21 cellular contexts compared by ENCODE assay signal in genomic region chr2:113195923-113196501, GRCh38. TPM values are rescaled to one million over a fixed set of nuclear protein-coding genes. Genes with fewer than 3 reads are reported as not detected.
DNase-seq lines count a peak whose midpoint lies in the region; ATAC-seq, FAIRE-seq and TF ChIP-seq lines count a peak whose summit lies in the region.
"Had no signal": no experiment of that assay in that cellular context is flagged by ENCODE, and none has a peak within 500 bp of the region (broad histone marks: within the 10 kb centered on the region; RNA-seq: fewer than 3 reads in every experiment).

No MANE protein-coding gene starts in this region.

- H3K4me1 ChIP-seq in BE2C: no peaks in the 10 kb centered on the region

- CTCF ChIA-PET in activated naive CD4-positive, alpha-beta T cell treated with anti-CD3 and anti-CD28 coated beads for 36 hours (lab: Charles Lee): interaction anchor here (1.4 to 5.4 kb wide), 4 partner anchors 10 to 59 kb away, joined by 4 to 157 read pairs (median 6); no protein-coding TSS in a partner anchor

- H3K9me3 ChIP-seq in BE2C: no peaks in the 10 kb centered on the region
- H3K9me3 ChIP-seq: heart right ventricle, SJCRH30, thyroid gland had no signal

- no peaks in the 10 kb centered on the region for H3K9me3 Mint-ChIP-seq in activated naive CD4-positive, alpha-beta T cell treated with anti-CD3 and anti-CD28 coated beads for 36 hours
- H3K9me3 Mint-ChIP-seq in activated naive CD4-positive, alpha-beta T cell treated with anti-CD3 and anti-CD28 coated beads, Interleukin-2, amount 50 U/mL, for 72 hours: no peaks in the 10 kb centered on the region
- no peaks in the 10 kb centered on the region for H3K9me3 Mint-ChIP-seq in memory B cell
- H3K9me3 Mint-ChIP-seq: nephron progenitor cell had no signal

- H3K4me1 Mint-ChIP-seq in activated naive CD4-positive, alpha-beta T cell treated with anti-CD3 and anti-CD28 coated beads for 36 hours (ENCODE audit: low read depth): peaks cover 26% of the 10 kb centered on the region
- peaks cover 6% of the 10 kb centered on the region for H3K4me1 Mint-ChIP-seq in memory B cell

- no peak for ATAC-seq in activated naive CD4-positive, alpha-beta T cell treated with anti-CD3 and anti-CD28 coated beads, Interleukin-2, amount 50 U/mL, for 72 hours
- ATAC-seq in memory B cell (ENCODE audit: low read depth): no peak
- ATAC-seq in GM18867 (IDR thresholded peaks at IDR 0.05; ENCODE audit: unreplicated experiment): no peak
- ATAC-seq: heart right ventricle, PC-3 had no signal

- TF ChIP-seq CTCF in BE2C (IDR thresholded peaks at IDR 0.05; ENCODE audit: low read depth, low read length): no peak

- H3K4me3 ChIP-seq in BE2C (ENCODE audit: low read depth, low read length): no peak overlapping the region
- H3K4me3 ChIP-seq: heart right ventricle, SJCRH30, thyroid gland had no signal

- H3K4me3 Mint-ChIP-seq in activated naive CD4-positive, alpha-beta T cell treated with anti-CD3 and anti-CD28 coated beads for 36 hours: no peak overlapping the region
- H3K4me3 Mint-ChIP-seq in memory B cell: no peak overlapping the region
- H3K4me3 Mint-ChIP-seq: nephron progenitor cell had no signal

- FAIRE-seq in urothelium cell line (lab: Jason Lieb, UNC): peak; percentile 59
- FAIRE-seq: GM18507, H54, islet of Langerhans had no signal

- no peaks in the 10 kb centered on the region for H3K27me3 ChIP-seq in BE2C
- H3K27me3 ChIP-seq: heart right ventricle, SJCRH30, thyroid gland had no signal

- H3K27ac Mint-ChIP-seq in activated naive CD4-positive, alpha-beta T cell treated with anti-CD3 and anti-CD28 coated beads for 36 hours: peak overlapping the region; percentile 77
- H3K27ac Mint-ChIP-seq in activated naive CD4-positive, alpha-beta T cell treated with anti-CD3 and anti-CD28 coated beads, Interleukin-2, amount 50 U/mL, for 72 hours: peak overlapping the region; percentile 5 to 46
- peak overlapping the region; percentile 63 for H3K27ac Mint-ChIP-seq in memory B cell
- H3K27ac Mint-ChIP-seq: nephron progenitor cell had no signal

- H3K36me3 ChIP-seq in BE2C: no peaks in the 10 kb centered on the region
- H3K36me3 ChIP-seq: SJCRH30, thyroid gland had no signal

- H3K36me3 Mint-ChIP-seq in activated naive CD4-positive, alpha-beta T cell treated with anti-CD3 and anti-CD28 coated beads for 36 hours (ENCODE audit: low read depth): peaks cover 53% of the 10 kb centered on the region
- H3K36me3 Mint-ChIP-seq in activated naive CD4-positive, alpha-beta T cell treated with anti-CD3 and anti-CD28 coated beads, Interleukin-2, amount 50 U/mL, for 72 hours: peaks cover 0 to 40% of the 10 kb centered on the region in 2 donors
- H3K36me3 Mint-ChIP-seq in memory B cell: peaks cover 22% of the 10 kb centered on the region

- no peaks in the 10 kb centered on the region for H3K27me3 Mint-ChIP-seq in activated naive CD4-positive, alpha-beta T cell treated with anti-CD3 and anti-CD28 coated beads for 36 hours (ENCODE audit: low read depth)
- H3K27me3 Mint-ChIP-seq in memory B cell: no peaks in the 10 kb centered on the region

- intact Hi-C loops in activated naive CD4-positive, alpha-beta T cell treated with anti-CD3 and anti-CD28 coated beads for 36 hours (cut with micrococcal nuclease): no loop called here

- no peak for DNase-seq in activated naive CD4-positive, alpha-beta T cell treated with anti-CD3 and anti-CD28 coated beads for 36 hours
- no peak for DNase-seq in activated naive CD4-positive, alpha-beta T cell treated with anti-CD3 and anti-CD28 coated beads, Interleukin-2, amount 50 U/mL, for 16 hours
- DNase-seq in activated naive CD4-positive, alpha-beta T cell treated with anti-CD3 and anti-CD28 coated beads, Interleukin-2, amount 50 U/mL, for 72 hours (ENCODE audit: low spot score in 2 of 2): no peak
- DNase-seq in memory B cell (ENCODE audit: low spot score in 2 of 2): no peak
- DNase-seq in urothelium cell line (ENCODE audit: low spot score): no peak
- DNase-seq in BE2C: no peak
- DNase-seq in hepatic stellate cell (ENCODE audit: low spot score): no peak
- DNase-seq: activated CD4-positive, CD25-positive, alpha-beta regulatory T cell treated with anti-CD3 and anti-CD28 coated beads, Interleukin-2, amount 50 U/mL, for 72 hours; heart right ventricle; mammary epithelial cell; NCI-H1436 treated with DMSO at 0.1 percent for 48 hours; NCI-H774; nephron progenitor cell; PC-3; SJCRH30; T1000; thyroid gland had no signal

RNA-seq across cellular contexts. Expression of gene PSD4, which starts 22.2 kb away (rescaled TPM):
- total RNA-seq in activated naive CD4-positive, alpha-beta T cell treated with anti-CD3 and anti-CD28 coated beads for 36 hours: 10 to 100 TPM; 85.9 to 87.4 TPM
- 100 to 1,000 TPM; 137 to 305 TPM for total RNA-seq in activated naive CD4-positive, alpha-beta T cell treated with anti-CD3 and anti-CD28 coated beads, Interleukin-2, amount 50 U/mL, for 72 hours
- 0.26 TPM for polyA plus RNA-seq in BE2C (2012; ENCODE audit: insufficient read depth, insufficient read length, low read depth)

Comparison
In these comparisons a context has a peak if more than half of its experiments do, and no peak if none do; other contexts are left out.
1. H3K27ac Mint-ChIP-seq: peak in every context shown above with its lines; median percentile 77 in activated naive CD4-positive, alpha-beta T cell treated with anti-CD3 and anti-CD28 coated beads for 36 hours; 63 in memory B cell; 26 in activated naive CD4-positive, alpha-beta T cell treated with anti-CD3 and anti-CD28 coated beads, Interleukin-2, amount 50 U/mL, for 72 hours.